In genomic region chr5:132417461-132417860, GRCh38 we compare ENCODE assay signal across 15 cellular contexts. TPM values are rescaled to one million over a fixed set of nuclear protein-coding genes. Genes with fewer than 3 reads are reported as not detected.
DNase-seq lines count a peak whose midpoint lies in the region; ATAC-seq and TF ChIP-seq lines count a peak whose summit lies in the region.
"Had no signal": no experiment of that assay in that cellular context is flagged by ENCODE, and none has a peak within 500 bp of the region (broad histone marks: within the 10 kb centered on the region; RNA-seq: fewer than 3 reads in every experiment).

No MANE protein-coding gene starts in this region.

- H3K4me1 ChIP-seq in lower lobe of right lung (peaks cover 96% of the 10 kb centered on the region), subcutaneous abdominal adipose tissue (ENCODE audit: control insufficient read depth in 5 of 5, insufficient read depth in 5 of 5, low read length in 5 of 5) (peaks cover 21 to 90% (median 79%) of the 10 kb centered on the region in 5 donors), osteoblast (ENCODE audit: insufficient read depth, low read length) (peaks cover 56% of the 10 kb centered on the region)

- peak overlapping the region; percentile 58 for H3K27ac Mint-ChIP-seq in activated CD4-positive, alpha-beta T cell treated with anti-CD3 and anti-CD28 coated beads for 36 hours
- peak overlapping the region; percentile 18 for H3K27ac Mint-ChIP-seq in activated CD4-positive, alpha-beta memory T cell treated with anti-CD3 and anti-CD28 coated beads for 36 hours

- H3K27ac ChIP-seq in lower lobe of right lung (peak overlapping the region; percentile 59), subcutaneous abdominal adipose tissue (ENCODE audit: low read depth, low read length) (peak overlapping the region; percentile 99), osteoblast (ENCODE audit: low read depth, low read length) (no peak overlapping the region)

- H4K20me1 ChIP-seq in osteoblast (ENCODE audit: insufficient read depth, low read length) = no peaks in the 10 kb centered on the region

- TF ChIP-seq CTCF in lower lobe of right lung (IDR thresholded peaks at IDR 0.05) = no peak
- no peak for TF ChIP-seq CTCF in osteoblast (IDR thresholded peaks at IDR 0.05; ENCODE audit: extremely low read depth, low read depth, low read length)

- peaks cover 44% of the 10 kb centered on the region for H3K79me2 ChIP-seq in osteoblast (ENCODE audit: insufficient read depth, low read length)

- no peak overlapping the region for H2AFZ ChIP-seq in osteoblast (ENCODE audit: low read length)

- no peaks in the 10 kb centered on the region for H3K27me3 Mint-ChIP-seq in activated CD4-positive, alpha-beta T cell treated with anti-CD3 and anti-CD28 coated beads for 36 hours
- H3K27me3 Mint-ChIP-seq in activated CD4-positive, alpha-beta memory T cell treated with anti-CD3 and anti-CD28 coated beads for 36 hours = no peaks in the 10 kb centered on the region

- H3K4me3 ChIP-seq in lower lobe of right lung = no peak overlapping the region
- H3K4me3 ChIP-seq in subcutaneous abdominal adipose tissue (ENCODE audit: low read depth in 1 of 5, low read length in 5 of 5) = no peak overlapping the region
- H3K4me3 ChIP-seq in osteoblast (ENCODE audit: insufficient read depth, low read length) = no peak overlapping the region
- H3K4me3 ChIP-seq: A549 had no signal

- peaks cover 3% of the 10 kb centered on the region for H3K9me3 Mint-ChIP-seq in activated CD4-positive, alpha-beta T cell treated with anti-CD3 and anti-CD28 coated beads for 36 hours (ENCODE audit: low read depth)
- H3K9me3 Mint-ChIP-seq in activated CD4-positive, alpha-beta memory T cell treated with anti-CD3 and anti-CD28 coated beads for 36 hours = peaks cover 3% of the 10 kb centered on the region

- H3K36me3 ChIP-seq in lower lobe of right lung (peaks cover 8% of the 10 kb centered on the region), subcutaneous abdominal adipose tissue (ENCODE audit: control insufficient read depth in 5 of 5, insufficient read depth in 5 of 5, low read length in 5 of 5) (peaks cover 0 to 9% (median 4%) of the 10 kb centered on the region in 5 donors), osteoblast (ENCODE audit: insufficient read depth, low read length) (no peaks in the 10 kb centered on the region)

- intact Hi-C loops in activated CD4-positive, alpha-beta T cell treated with anti-CD3 and anti-CD28 coated beads for 36 hours (cut with DNase I, micrococcal nuclease) = loop anchor here in 1 of 2 experiments (10.0 kb wide), 1 partner anchor 547 kb away; the partner anchor contains the start of gene AFF4
- intact Hi-C loops in activated CD4-positive, alpha-beta memory T cell treated with anti-CD3 and anti-CD28 coated beads for 36 hours (cut with micrococcal nuclease) = no loop called here
- intact Hi-C loops in lower lobe of right lung (cut with DNase I) = no loop called here

- H3K9ac ChIP-seq in subcutaneous abdominal adipose tissue (ENCODE audit: low read length in 5 of 5) = peak overlapping the region in 3 of 5 donors; percentile 48 to 58 (median 53)

- H3K4me3 Mint-ChIP-seq in activated CD4-positive, alpha-beta T cell treated with anti-CD3 and anti-CD28 coated beads for 36 hours = no peak overlapping the region
- H3K4me3 Mint-ChIP-seq in activated CD4-positive, alpha-beta memory T cell treated with anti-CD3 and anti-CD28 coated beads for 36 hours = no peak overlapping the region

- peaks cover 46% of the 10 kb centered on the region for H3K36me3 Mint-ChIP-seq in activated CD4-positive, alpha-beta T cell treated with anti-CD3 and anti-CD28 coated beads for 36 hours (ENCODE audit: low read depth)
- H3K36me3 Mint-ChIP-seq in activated CD4-positive, alpha-beta memory T cell treated with anti-CD3 and anti-CD28 coated beads for 36 hours = peaks cover 28% of the 10 kb centered on the region

- CTCF ChIA-PET in activated CD4-positive, alpha-beta T cell treated with anti-CD3 and anti-CD28 coated beads for 36 hours (lab: Charles Lee) = interaction anchor here (0.7 to 2.8 kb wide), 7 partner anchors 22 to 174 kb away, joined by 3 to 11 read pairs (median 4); no protein-coding TSS in a partner anchor
- CTCF ChIA-PET in activated CD4-positive, alpha-beta memory T cell treated with anti-CD3 and anti-CD28 coated beads for 36 hours (lab: Charles Lee) = interaction anchor here (0.6 to 2.2 kb wide), 10 partner anchors 11 to 85 kb away, joined by 3 to 12 read pairs (median 4); partner anchors contain the start of gene IRF1

- H3K9me3 ChIP-seq in lower lobe of right lung = no peaks in the 10 kb centered on the region
- H3K9me3 ChIP-seq in subcutaneous abdominal adipose tissue (ENCODE audit: control insufficient read depth in 5 of 5, low read length in 5 of 5) = no peaks in the 10 kb centered on the region
- no peaks in the 10 kb centered on the region for H3K9me3 ChIP-seq in osteoblast (ENCODE audit: low read depth, low read length)
- H3K9me3 ChIP-seq: A549 had no signal

- DNase-seq in activated CD4-positive, alpha-beta T cell treated with anti-CD3 and anti-CD28 coated beads for 36 hours = no peak
- DNase-seq in activated CD4-positive, alpha-beta T cell treated with anti-CD3 and anti-CD28 coated beads for 48 hours = no peak
- no peak for DNase-seq in activated CD4-positive, alpha-beta memory T cell treated with anti-CD3 and anti-CD28 coated beads for 36 hours
- no peak for DNase-seq in lower lobe of right lung
- DNase-seq in osteoblast (ENCODE audit: insufficient read length, low spot score, missing footprints) = no peak
- no peak for DNase-seq in effector CD4-positive, alpha-beta T cell
- DNase-seq: activated T-cell treated with anti-CD3 and anti-CD28 coated beads for 4 hours; DMS53; Karpas-422; stimulated activated CD4-positive, alpha-beta T cell treated with anti-CD3 and anti-CD28 coated beads, Interleukin-1b, Interleukin-23, amount 100 ng/mL, for 48 hours; stimulated activated naive CD4-positive, alpha-beta T cell treated with Interleukin-2 at 50 U/mL for 16 hours; T-helper 9 cell had no signal

- ATAC-seq in activated CD4-positive, alpha-beta T cell treated with anti-CD3 and anti-CD28 coated beads for 36 hours = no peak
- ATAC-seq in lower lobe of right lung (no peak), HG02623 (IDR thresholded peaks at IDR 0.05; ENCODE audit: unreplicated experiment) (no peak)
- ATAC-seq: A549 had no signal

- POLR2A ChIA-PET in activated CD4-positive, alpha-beta T cell treated with anti-CD3 and anti-CD28 coated beads for 36 hours (lab: Charles Lee) = interaction anchor here (0.6 to 2.8 kb wide), 3 partner anchors 10 to 62 kb away, joined by 3 to 14 read pairs (median 5); no protein-coding TSS in a partner anchor
- POLR2A ChIA-PET in activated CD4-positive, alpha-beta memory T cell treated with anti-CD3 and anti-CD28 coated beads for 36 hours (lab: Charles Lee) = interaction anchor here (0.6 to 3.3 kb wide), 5 partner anchors 9 to 1123 kb away, joined by 4 to 14 read pairs (median 6); partner anchors contain the start of gene IRF1

- H3K27me3 ChIP-seq in lower lobe of right lung (ENCODE audit: low read depth) = no peaks in the 10 kb centered on the region
- H3K27me3 ChIP-seq in subcutaneous abdominal adipose tissue (ENCODE audit: control insufficient read depth in 5 of 5, insufficient read depth in 4 of 5, low read length in 5 of 5) = no peaks in the 10 kb centered on the region
- no peaks in the 10 kb centered on the region for H3K27me3 ChIP-seq in osteoblast (ENCODE audit: insufficient read depth, low read length)

- H3K4me2 ChIP-seq in osteoblast (ENCODE audit: insufficient read depth, low read length) = no peak overlapping the region
- H3K4me2 ChIP-seq: A549 had no signal

- H3K4me1 Mint-ChIP-seq in activated CD4-positive, alpha-beta T cell treated with anti-CD3 and anti-CD28 coated beads for 36 hours = peaks cover 84% of the 10 kb centered on the region
- peaks cover 84% of the 10 kb centered on the region for H3K4me1 Mint-ChIP-seq in activated CD4-positive, alpha-beta memory T cell treated with anti-CD3 and anti-CD28 coated beads for 36 hours (ENCODE audit: low read depth)

RNA-seq across cellular contexts. Expression of gene SLC22A5, which starts 48.0 kb away (rescaled TPM):
- total RNA-seq in activated CD4-positive, alpha-beta T cell treated with anti-CD3 and anti-CD28 coated beads for 36 hours = 1 to 10 TPM; 3.7 to 4.9 TPM
- 1 to 10 TPM; 2.8 to 3.6 TPM for total RNA-seq in activated CD4-positive, alpha-beta memory T cell treated with anti-CD3 and anti-CD28 coated beads for 36 hours
- total RNA-seq in lower lobe of right lung = 12.6 TPM
- total RNA-seq in osteoblast = 3.8 and 5.4 TPM in 2 replicates
